1 cellular context compared by ENCODE assay signal in the genomic region with DNA sequence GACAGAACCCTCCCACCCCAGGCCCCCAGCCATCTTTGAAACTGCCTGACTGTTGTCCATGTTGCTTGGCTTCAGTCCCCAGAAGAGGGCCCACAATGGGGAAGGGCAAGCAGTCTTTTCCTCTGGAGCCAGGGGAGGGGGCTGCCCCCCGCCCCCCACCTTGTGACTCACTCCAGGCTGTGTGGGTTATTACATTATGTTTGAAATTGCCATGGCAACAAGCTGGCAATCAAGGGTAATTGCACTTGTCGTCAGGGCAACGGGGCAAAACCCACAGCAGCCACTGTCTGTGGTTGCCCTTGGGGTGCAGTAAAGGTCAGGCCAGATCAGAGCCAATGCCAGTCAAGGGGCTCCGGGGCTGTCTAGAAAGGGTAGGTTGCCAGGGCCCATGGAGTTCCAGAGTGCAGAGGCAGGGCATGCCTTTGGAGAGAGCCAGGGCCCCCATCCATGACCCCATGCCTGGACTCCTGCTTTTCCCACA.
TF ChIP-seq lines count a peak whose summit lies in the region.

No MANE protein-coding gene starts in this region.

TF ChIP-seq in GM23338, 12 proteins besides CTCF, POLR2A, EP300 and RAD21 (continued from another document):
- TF ChIP-seq, protein P1, sequence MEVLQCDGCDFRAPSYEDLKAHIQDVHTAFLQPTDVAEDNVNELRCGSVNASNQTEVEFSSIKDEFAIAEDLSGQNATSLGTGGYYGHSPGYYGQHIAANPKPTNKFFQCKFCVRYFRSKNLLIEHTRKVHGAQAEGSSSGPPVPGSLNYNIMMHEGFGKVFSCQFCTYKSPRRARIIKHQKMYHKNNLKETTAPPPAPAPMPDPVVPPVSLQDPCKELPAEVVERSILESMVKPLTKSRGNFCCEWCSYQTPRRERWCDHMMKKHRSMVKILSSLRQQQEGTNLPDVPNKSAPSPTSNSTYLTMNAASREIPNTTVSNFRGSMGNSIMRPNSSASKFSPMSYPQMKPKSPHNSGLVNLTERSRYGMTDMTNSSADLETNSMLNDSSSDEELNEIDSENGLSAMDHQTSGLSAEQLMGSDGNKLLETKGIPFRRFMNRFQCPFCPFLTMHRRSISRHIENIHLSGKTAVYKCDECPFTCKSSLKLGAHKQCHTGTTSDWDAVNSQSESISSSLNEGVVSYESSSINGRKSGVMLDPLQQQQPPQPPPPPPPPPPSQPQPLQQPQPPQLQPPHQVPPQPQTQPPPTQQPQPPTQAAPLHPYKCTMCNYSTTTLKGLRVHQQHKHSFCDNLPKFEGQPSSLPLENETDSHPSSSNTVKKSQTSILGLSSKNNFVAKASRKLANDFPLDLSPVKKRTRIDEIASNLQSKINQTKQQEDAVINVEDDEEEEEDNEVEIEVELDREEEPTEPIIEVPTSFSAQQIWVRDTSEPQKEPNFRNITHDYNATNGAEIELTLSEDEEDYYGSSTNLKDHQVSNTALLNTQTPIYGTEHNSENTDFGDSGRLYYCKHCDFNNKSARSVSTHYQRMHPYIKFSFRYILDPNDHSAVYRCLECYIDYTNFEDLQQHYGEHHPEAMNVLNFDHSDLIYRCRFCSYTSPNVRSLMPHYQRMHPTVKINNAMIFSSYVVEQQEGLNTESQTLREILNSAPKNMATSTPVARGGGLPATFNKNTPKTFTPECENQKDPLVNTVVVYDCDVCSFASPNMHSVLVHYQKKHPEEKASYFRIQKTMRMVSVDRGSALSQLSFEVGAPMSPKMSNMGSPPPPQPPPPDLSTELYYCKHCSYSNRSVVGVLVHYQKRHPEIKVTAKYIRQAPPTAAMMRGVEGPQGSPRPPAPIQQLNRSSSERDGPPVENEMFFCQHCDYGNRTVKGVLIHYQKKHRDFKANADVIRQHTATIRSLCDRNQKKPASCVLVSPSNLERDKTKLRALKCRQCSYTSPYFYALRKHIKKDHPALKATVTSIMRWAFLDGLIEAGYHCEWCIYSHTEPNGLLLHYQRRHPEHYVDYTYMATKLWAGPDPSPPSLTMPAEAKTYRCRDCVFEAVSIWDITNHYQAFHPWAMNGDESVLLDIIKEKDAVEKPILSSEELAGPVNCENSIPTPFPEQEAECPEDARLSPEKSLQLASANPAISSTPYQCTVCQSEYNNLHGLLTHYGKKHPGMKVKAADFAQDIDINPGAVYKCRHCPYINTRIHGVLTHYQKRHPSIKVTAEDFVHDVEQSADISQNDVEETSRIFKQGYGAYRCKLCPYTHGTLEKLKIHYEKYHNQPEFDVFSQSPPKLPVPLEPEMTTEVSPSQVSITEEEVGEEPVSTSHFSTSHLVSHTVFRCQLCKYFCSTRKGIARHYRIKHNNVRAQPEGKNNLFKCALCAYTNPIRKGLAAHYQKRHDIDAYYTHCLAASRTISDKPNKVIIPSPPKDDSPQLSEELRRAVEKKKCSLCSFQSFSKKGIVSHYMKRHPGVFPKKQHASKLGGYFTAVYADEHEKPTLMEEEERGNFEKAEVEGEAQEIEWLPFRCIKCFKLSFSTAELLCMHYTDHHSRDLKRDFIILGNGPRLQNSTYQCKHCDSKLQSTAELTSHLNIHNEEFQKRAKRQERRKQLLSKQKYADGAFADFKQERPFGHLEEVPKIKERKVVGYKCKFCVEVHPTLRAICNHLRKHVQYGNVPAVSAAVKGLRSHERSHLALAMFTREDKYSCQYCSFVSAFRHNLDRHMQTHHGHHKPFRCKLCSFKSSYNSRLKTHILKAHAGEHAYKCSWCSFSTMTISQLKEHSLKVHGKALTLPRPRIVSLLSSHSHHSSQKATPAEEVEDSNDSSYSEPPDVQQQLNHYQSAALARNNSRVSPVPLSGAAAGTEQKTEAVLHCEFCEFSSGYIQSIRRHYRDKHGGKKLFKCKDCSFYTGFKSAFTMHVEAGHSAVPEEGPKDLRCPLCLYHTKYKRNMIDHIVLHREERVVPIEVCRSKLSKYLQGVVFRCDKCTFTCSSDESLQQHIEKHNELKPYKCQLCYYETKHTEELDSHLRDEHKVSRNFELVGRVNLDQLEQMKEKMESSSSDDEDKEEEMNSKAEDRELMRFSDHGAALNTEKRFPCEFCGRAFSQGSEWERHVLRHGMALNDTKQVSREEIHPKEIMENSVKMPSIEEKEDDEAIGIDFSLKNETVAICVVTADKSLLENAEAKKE (CRISPR knock-in tag; IDR thresholded peaks at IDR 0.05), result no peak
- no peak for TF ChIP-seq STAT1 (IDR thresholded peaks at IDR 0.05; ENCODE audit: unreplicated experiment)
- no peak for TF ChIP-seq CREB1 (CRISPR knock-in tag; IDR thresholded peaks at IDR 0.05; ENCODE audit: low read depth)
- TF ChIP-seq, protein P2, sequence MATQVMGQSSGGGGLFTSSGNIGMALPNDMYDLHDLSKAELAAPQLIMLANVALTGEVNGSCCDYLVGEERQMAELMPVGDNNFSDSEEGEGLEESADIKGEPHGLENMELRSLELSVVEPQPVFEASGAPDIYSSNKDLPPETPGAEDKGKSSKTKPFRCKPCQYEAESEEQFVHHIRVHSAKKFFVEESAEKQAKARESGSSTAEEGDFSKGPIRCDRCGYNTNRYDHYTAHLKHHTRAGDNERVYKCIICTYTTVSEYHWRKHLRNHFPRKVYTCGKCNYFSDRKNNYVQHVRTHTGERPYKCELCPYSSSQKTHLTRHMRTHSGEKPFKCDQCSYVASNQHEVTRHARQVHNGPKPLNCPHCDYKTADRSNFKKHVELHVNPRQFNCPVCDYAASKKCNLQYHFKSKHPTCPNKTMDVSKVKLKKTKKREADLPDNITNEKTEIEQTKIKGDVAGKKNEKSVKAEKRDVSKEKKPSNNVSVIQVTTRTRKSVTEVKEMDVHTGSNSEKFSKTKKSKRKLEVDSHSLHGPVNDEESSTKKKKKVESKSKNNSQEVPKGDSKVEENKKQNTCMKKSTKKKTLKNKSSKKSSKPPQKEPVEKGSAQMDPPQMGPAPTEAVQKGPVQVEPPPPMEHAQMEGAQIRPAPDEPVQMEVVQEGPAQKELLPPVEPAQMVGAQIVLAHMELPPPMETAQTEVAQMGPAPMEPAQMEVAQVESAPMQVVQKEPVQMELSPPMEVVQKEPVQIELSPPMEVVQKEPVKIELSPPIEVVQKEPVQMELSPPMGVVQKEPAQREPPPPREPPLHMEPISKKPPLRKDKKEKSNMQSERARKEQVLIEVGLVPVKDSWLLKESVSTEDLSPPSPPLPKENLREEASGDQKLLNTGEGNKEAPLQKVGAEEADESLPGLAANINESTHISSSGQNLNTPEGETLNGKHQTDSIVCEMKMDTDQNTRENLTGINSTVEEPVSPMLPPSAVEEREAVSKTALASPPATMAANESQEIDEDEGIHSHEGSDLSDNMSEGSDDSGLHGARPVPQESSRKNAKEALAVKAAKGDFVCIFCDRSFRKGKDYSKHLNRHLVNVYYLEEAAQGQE (IDR thresholded peaks at IDR 0.05; ENCODE audit: unreplicated experiment), result no peak
- TF ChIP-seq ZNF331 (CRISPR knock-in tag; IDR thresholded peaks at IDR 0.05; ENCODE audit: low read depth), result no peak
- no peak for TF ChIP-seq ZNF114 (CRISPR knock-in tag; IDR thresholded peaks at IDR 0.05)
- TF ChIP-seq EZH2phosphoT487 (IDR thresholded peaks at IDR 0.05; ENCODE audit: unreplicated experiment), result no peak
- TF ChIP-seq NANOG (IDR thresholded peaks at IDR 0.05; ENCODE audit: borderline replicate concordance), result no peak
TF ChIP-seq in GM23338: peak in this region for 0.
